Comparison of ENCODE assay signal across 1 cellular context in genomic region chr3:33202581-33203457, GRCh38.
TF ChIP-seq lines count a peak whose summit lies in the region.

No MANE protein-coding gene starts in this region.

TF ChIP-seq in GM23338, 12 proteins besides CTCF, POLR2A, EP300 and RAD21 (continued from another document):
- TF ChIP-seq, protein P1, sequence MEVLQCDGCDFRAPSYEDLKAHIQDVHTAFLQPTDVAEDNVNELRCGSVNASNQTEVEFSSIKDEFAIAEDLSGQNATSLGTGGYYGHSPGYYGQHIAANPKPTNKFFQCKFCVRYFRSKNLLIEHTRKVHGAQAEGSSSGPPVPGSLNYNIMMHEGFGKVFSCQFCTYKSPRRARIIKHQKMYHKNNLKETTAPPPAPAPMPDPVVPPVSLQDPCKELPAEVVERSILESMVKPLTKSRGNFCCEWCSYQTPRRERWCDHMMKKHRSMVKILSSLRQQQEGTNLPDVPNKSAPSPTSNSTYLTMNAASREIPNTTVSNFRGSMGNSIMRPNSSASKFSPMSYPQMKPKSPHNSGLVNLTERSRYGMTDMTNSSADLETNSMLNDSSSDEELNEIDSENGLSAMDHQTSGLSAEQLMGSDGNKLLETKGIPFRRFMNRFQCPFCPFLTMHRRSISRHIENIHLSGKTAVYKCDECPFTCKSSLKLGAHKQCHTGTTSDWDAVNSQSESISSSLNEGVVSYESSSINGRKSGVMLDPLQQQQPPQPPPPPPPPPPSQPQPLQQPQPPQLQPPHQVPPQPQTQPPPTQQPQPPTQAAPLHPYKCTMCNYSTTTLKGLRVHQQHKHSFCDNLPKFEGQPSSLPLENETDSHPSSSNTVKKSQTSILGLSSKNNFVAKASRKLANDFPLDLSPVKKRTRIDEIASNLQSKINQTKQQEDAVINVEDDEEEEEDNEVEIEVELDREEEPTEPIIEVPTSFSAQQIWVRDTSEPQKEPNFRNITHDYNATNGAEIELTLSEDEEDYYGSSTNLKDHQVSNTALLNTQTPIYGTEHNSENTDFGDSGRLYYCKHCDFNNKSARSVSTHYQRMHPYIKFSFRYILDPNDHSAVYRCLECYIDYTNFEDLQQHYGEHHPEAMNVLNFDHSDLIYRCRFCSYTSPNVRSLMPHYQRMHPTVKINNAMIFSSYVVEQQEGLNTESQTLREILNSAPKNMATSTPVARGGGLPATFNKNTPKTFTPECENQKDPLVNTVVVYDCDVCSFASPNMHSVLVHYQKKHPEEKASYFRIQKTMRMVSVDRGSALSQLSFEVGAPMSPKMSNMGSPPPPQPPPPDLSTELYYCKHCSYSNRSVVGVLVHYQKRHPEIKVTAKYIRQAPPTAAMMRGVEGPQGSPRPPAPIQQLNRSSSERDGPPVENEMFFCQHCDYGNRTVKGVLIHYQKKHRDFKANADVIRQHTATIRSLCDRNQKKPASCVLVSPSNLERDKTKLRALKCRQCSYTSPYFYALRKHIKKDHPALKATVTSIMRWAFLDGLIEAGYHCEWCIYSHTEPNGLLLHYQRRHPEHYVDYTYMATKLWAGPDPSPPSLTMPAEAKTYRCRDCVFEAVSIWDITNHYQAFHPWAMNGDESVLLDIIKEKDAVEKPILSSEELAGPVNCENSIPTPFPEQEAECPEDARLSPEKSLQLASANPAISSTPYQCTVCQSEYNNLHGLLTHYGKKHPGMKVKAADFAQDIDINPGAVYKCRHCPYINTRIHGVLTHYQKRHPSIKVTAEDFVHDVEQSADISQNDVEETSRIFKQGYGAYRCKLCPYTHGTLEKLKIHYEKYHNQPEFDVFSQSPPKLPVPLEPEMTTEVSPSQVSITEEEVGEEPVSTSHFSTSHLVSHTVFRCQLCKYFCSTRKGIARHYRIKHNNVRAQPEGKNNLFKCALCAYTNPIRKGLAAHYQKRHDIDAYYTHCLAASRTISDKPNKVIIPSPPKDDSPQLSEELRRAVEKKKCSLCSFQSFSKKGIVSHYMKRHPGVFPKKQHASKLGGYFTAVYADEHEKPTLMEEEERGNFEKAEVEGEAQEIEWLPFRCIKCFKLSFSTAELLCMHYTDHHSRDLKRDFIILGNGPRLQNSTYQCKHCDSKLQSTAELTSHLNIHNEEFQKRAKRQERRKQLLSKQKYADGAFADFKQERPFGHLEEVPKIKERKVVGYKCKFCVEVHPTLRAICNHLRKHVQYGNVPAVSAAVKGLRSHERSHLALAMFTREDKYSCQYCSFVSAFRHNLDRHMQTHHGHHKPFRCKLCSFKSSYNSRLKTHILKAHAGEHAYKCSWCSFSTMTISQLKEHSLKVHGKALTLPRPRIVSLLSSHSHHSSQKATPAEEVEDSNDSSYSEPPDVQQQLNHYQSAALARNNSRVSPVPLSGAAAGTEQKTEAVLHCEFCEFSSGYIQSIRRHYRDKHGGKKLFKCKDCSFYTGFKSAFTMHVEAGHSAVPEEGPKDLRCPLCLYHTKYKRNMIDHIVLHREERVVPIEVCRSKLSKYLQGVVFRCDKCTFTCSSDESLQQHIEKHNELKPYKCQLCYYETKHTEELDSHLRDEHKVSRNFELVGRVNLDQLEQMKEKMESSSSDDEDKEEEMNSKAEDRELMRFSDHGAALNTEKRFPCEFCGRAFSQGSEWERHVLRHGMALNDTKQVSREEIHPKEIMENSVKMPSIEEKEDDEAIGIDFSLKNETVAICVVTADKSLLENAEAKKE (CRISPR knock-in tag; IDR thresholded peaks at IDR 0.05), result no peak
- TF ChIP-seq ZNF114 (CRISPR knock-in tag; IDR thresholded peaks at IDR 0.05), result no peak
- TF ChIP-seq JUNB (IDR thresholded peaks at IDR 0.05; ENCODE audit: unreplicated experiment), result no peak
- no peak for TF ChIP-seq NANOG (IDR thresholded peaks at IDR 0.05; ENCODE audit: borderline replicate concordance)
